In the genomic region with DNA sequence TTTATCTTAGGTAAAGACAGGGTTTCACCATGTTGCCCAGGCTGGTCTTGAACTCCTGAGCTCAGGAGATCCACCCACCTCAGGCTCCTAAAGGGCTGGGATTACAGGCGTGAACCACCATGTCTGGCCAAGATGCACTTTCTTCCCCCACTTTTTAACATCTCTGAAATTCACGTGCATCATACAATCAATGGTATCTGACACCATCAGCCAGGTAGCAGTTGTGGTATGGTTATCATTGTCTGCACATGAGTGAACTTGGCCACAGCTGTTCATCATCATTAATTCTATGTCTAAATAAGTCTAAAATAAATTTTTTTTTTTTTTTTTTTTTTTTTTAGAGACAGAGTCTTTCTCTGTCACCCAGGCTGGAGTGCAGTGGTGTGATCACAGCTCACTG, we compare ENCODE assay signal across 24 cellular contexts. TPM values are rescaled to one million over a fixed set of nuclear protein-coding genes. Genes with fewer than 3 reads are reported as not detected.
DNase-seq lines count a peak whose midpoint lies in the region; ATAC-seq, FAIRE-seq and TF ChIP-seq lines count a peak whose summit lies in the region.
"Had no signal": no experiment of that assay in that cellular context is flagged by ENCODE, and none has a peak within 500 bp of the region (broad histone marks: within the 10 kb centered on the region; RNA-seq: fewer than 3 reads in every experiment).

No MANE protein-coding gene starts in this region.

- no peak for TF ChIP-seq POLR2A in GM12891 (IDR thresholded peaks at IDR 0.05; ENCODE audit: low read depth, low read length)

- intact Hi-C loops in activated CD4-positive, alpha-beta T cell treated with anti-CD3 and anti-CD28 coated beads, Interleukin-2, amount 10 ng/mL, durations not matched to agents 24 days and 14 days (cut with micrococcal nuclease): no loop called here

- H3K4me3 Mint-ChIP-seq in activated CD4-positive, alpha-beta T cell treated with anti-CD3 and anti-CD28 coated beads, Interleukin-2, amount 10 ng/mL, durations not matched to agents 24 days and 14 days: no peak overlapping the region
- H3K4me3 Mint-ChIP-seq: CD14-positive monocyte; CD4-positive, alpha-beta memory T cell; CD4-positive, CD25-positive, alpha-beta regulatory T cell; CD8-positive, alpha-beta memory T cell had no signal

- DNase-seq in activated CD4-positive, alpha-beta T cell treated with anti-CD3 and anti-CD28 coated beads, Interleukin-2, amount 10 ng/mL, durations not matched to agents 24 days and 14 days: peak; percentile 37
- no peak for DNase-seq in activated CD4-positive, alpha-beta T cell treated with anti-CD3 and anti-CD28 coated beads, Interleukin-2, amount 50 U/mL, for 4 hours
- DNase-seq in GM12891 (ENCODE audit: insufficient read length, low spot score) (no peak), mucosa of gallbladder (ENCODE audit: low spot score) (peak; percentile 1), ecto neural progenitor cell (ENCODE audit: low spot score) (no peak)
- DNase-seq: 8988T; ACHN; BE2C; C1 segment of cervical spinal cord; CD4-positive, alpha-beta memory T cell; CD4-positive, CD25-positive, alpha-beta regulatory T cell; CD8-positive, alpha-beta memory T cell; COR-L47; DMS 273 treated with DMSO at 0.1 percent for 48 hours; DMS153; DMS53; DMS79; DND-41; GF-D8 had no signal

- no peaks in the 10 kb centered on the region for H3K36me3 Mint-ChIP-seq in activated CD4-positive, alpha-beta T cell treated with anti-CD3 and anti-CD28 coated beads, Interleukin-2, amount 10 ng/mL, durations not matched to agents 24 days and 14 days (ENCODE audit: low read depth)
- H3K36me3 Mint-ChIP-seq: CD14-positive monocyte had no signal

- H3K27ac Mint-ChIP-seq in activated CD4-positive, alpha-beta T cell treated with anti-CD3 and anti-CD28 coated beads, Interleukin-2, amount 10 ng/mL, durations not matched to agents 24 days and 14 days: no peak overlapping the region
- H3K27ac Mint-ChIP-seq: CD14-positive monocyte; CD4-positive, alpha-beta memory T cell; CD4-positive, CD25-positive, alpha-beta regulatory T cell; CD8-positive, alpha-beta memory T cell had no signal

- H3K9me3 Mint-ChIP-seq in activated CD4-positive, alpha-beta T cell treated with anti-CD3 and anti-CD28 coated beads, Interleukin-2, amount 10 ng/mL, durations not matched to agents 24 days and 14 days: peaks cover 14% of the 10 kb centered on the region

- FAIRE-seq in GM12891 (lab: Jason Lieb, UNC): peak; percentile 55
- FAIRE-seq: A204.1, G401.6 had no signal

- peaks cover 13% of the 10 kb centered on the region for H3K27me3 Mint-ChIP-seq in activated CD4-positive, alpha-beta T cell treated with anti-CD3 and anti-CD28 coated beads, Interleukin-2, amount 10 ng/mL, durations not matched to agents 24 days and 14 days
- H3K27me3 Mint-ChIP-seq: CD4-positive, alpha-beta memory T cell had no signal

- peaks cover 5% of the 10 kb centered on the region for H3K4me1 Mint-ChIP-seq in activated CD4-positive, alpha-beta T cell treated with anti-CD3 and anti-CD28 coated beads, Interleukin-2, amount 10 ng/mL, durations not matched to agents 24 days and 14 days
- H3K4me1 Mint-ChIP-seq: CD8-positive, alpha-beta memory T cell had no signal

- ATAC-seq in HG02763 (IDR thresholded peaks at IDR 0.05; ENCODE audit: unreplicated experiment) (no peak), GM18907 (IDR thresholded peaks at IDR 0.05; ENCODE audit: unreplicated experiment) (no peak)

TF ChIP-seq in GM12891, 5 proteins besides CTCF, POLR2A, EP300 and RAD21:
- TF ChIP-seq PAX5 (IDR thresholded peaks at IDR 0.05; ENCODE audit: insufficient read depth, low read length, severe bottlenecking) (no peak), POU2F2 (IDR thresholded peaks at IDR 0.05; ENCODE audit: low read depth, low read length) (no peak), POLR2AphosphoS5 (IDR thresholded peaks at IDR 0.05; ENCODE audit: low read depth, low read length) (no peak), SPI1 (IDR thresholded peaks at IDR 0.05; ENCODE audit: low read depth, low read length) (no peak), TAF1 (IDR thresholded peaks at IDR 0.05; ENCODE audit: low read depth, low read length) (no peak)

RNA-seq across cellular contexts. Expression of gene MYLK3, which starts 34.2 kb away (rescaled TPM):
- total RNA-seq in activated CD4-positive, alpha-beta T cell treated with anti-CD3 and anti-CD28 coated beads, Interleukin-2, amount 10 ng/mL, durations not matched to agents 24 days and 14 days: 0.23 and 1.0 TPM in 2 replicates
- 0.21 TPM for polyA plus RNA-seq in GM12891 (2012; ENCODE audit: low read depth, missing spikeins)
- 1.2 TPM for total RNA-seq in mucosa of gallbladder
- total RNA-seq: CD4-positive, CD25-positive, alpha-beta regulatory T cell had no signal
- polyA plus RNA-seq: CD14-positive monocyte; CD4-positive, alpha-beta memory T cell; CD4-positive, CD25-positive, alpha-beta regulatory T cell; CD8-positive, alpha-beta memory T cell had no signal

RNA-seq across cellular contexts. Expression of gene C16orf87, which starts 48.7 kb away (rescaled TPM):
- 32.0 and 32.7 TPM in 2 replicates for total RNA-seq in activated CD4-positive, alpha-beta T cell treated with anti-CD3 and anti-CD28 coated beads, Interleukin-2, amount 10 ng/mL, durations not matched to agents 24 days and 14 days
- 15.4 TPM for polyA plus RNA-seq in GM12891 (2012; ENCODE audit: low read depth, missing spikeins)
- 8.3 TPM for total RNA-seq in mucosa of gallbladder

Comparison
In these comparisons a context has a peak if more than half of its experiments do, and no peak if none do; other contexts are left out.
1. DNase-seq: peak in activated CD4-positive, alpha-beta T cell treated with anti-CD3 and anti-CD28 coated beads, Interleukin-2, amount 10 ng/mL, durations not matched to agents 24 days and 14 days (single experiment) and mucosa of gallbladder (single experiment); none in activated CD4-positive, alpha-beta T cell treated with anti-CD3 and anti-CD28 coated beads, Interleukin-2, amount 50 U/mL, for 4 hours (0 of 2), GM12891 (single experiment) and ecto neural progenitor cell (single experiment).